Comparison of ENCODE assay signal across 28 cellular contexts in the genomic region with DNA sequence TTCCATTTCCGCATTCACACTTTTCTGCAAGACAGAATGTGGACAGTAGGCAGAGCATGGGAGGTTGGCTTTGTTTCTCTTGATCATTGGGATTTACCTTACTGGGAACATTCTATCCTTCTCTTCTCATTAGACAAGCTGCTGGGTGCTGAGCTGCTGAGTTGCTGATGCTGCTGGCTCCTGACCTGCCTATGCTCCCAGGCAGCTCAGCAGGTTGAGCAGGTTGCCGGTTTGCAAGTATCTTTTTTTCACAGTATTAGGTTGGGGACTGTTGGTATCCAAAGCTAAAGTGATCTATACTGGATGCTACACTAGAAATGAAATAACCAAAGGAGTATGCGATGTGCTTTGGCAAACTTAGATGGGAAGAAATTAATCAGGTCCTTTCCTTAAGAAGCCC. TPM values are rescaled to one million over a fixed set of nuclear protein-coding genes. Genes with fewer than 3 reads are reported as not detected.
"Had no signal": no experiment of that assay in that cellular context is flagged by ENCODE, and none has a peak within 500 bp of the region (broad histone marks: within the 10 kb centered on the region; RNA-seq: fewer than 3 reads in every experiment).

No MANE protein-coding gene starts in this region.

- H3K4me3 ChIP-seq: colonic mucosa, gastroesophageal sphincter, heart left ventricle, hepatocyte, left lung, lower lobe of right lung, mucosa of descending colon had no signal

- H3K36me3 ChIP-seq: colonic mucosa, gastroesophageal sphincter, heart left ventricle, left lung, lower lobe of right lung had no signal

- H3K9me3 ChIP-seq: colonic mucosa, gastroesophageal sphincter, left lung, lower lobe of right lung, mucosa of descending colon had no signal

- DNase-seq: cerebellar nuclear complex; colonic mucosa; cortex of kidney; effector CD8-positive, alpha-beta T cell; effector memory CD8-positive, alpha-beta T cell; endodermal cell; foreskin keratinocyte; heart left ventricle; hypothalamus; immature natural killer cell; islet precursor cell; kidney; kidney glomerular epithelial cell; left lung; left ventricle myocardium superior; lower lobe of right lung; mesendoderm; midbrain; mucosa of descending colon; naive B cell had no signal

- H3K27me3 ChIP-seq: colonic mucosa, foreskin keratinocyte, gastroesophageal sphincter, heart left ventricle, hepatocyte, left lung had no signal

- ATAC-seq: effector memory CD8-positive, alpha-beta T cell; foreskin keratinocyte; gastroesophageal sphincter; heart left ventricle; left lung; left ventricle myocardium superior; lower lobe of right lung; mucosa of descending colon had no signal

- H3K27ac ChIP-seq: colonic mucosa, foreskin keratinocyte, gastroesophageal sphincter, heart left ventricle, hepatocyte, left lung, lower lobe of right lung had no signal

- H3K4me1 ChIP-seq: colonic mucosa, gastroesophageal sphincter, lower lobe of right lung had no signal

- H3K4me2 ChIP-seq: hepatocyte had no signal

- H2AFZ ChIP-seq: hepatocyte had no signal

RNA-seq across cellular contexts. Expression of a gene that starts 23.7 kb away (rescaled TPM):
- total RNA-seq: chondrocyte, dermis microvascular lymphatic vessel endothelial cell, fibroblast of lung, frontal cortex, kidney, left ventricle myocardium superior, lower lobe of right lung, lung microvascular endothelial cell, myocyte had no signal
- polyA plus RNA-seq: fibroblast of lung, immature natural killer cell had no signal
